ENCODE assay signal across 9 cellular contexts in the genomic region with DNA sequence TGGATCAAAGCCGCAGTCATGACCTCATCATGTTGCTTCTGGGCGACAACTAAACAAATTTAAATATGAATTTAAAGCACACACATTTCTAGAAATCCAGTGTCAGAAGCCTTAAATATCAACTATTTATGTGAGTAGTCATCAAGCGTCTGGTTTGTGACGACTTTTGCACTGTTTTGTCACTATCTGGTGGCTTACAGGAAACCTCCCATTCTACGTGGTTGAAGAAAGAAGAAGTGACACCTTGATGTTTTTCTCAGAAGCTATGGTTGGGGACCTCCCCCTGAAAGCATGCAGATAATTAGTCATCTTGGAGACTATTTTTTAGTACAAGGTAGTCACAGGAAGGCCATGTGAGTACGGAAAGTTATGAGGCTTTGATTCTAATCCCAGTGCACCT. TPM values are rescaled to one million over a fixed set of nuclear protein-coding genes. Genes with fewer than 3 reads are reported as not detected.
DNase-seq lines count a peak whose midpoint lies in the region; ATAC-seq, FAIRE-seq and TF ChIP-seq lines count a peak whose summit lies in the region.
"Had no signal": no experiment of that assay in that cellular context is flagged by ENCODE, and none has a peak within 500 bp of the region (broad histone marks: within the 10 kb centered on the region; RNA-seq: fewer than 3 reads in every experiment).

No MANE protein-coding gene starts in this region.

- H3K9ac ChIP-seq in OCI-LY1 (ENCODE audit: low read length) (no peak overlapping the region; the same call in 1 of the 2 replicates), colonic mucosa (ENCODE audit: low read depth in 2 of 2, low read length in 2 of 2) (no peak overlapping the region)

- H3K4me3 ChIP-seq in OCI-LY1 (ENCODE audit: low read depth, low read length, poor library complexity, severe bottlenecking) (no peak overlapping the region), colonic mucosa (no peak overlapping the region)

- no peak for TF ChIP-seq CTCF in OCI-LY1 (IDR thresholded peaks at IDR 0.05; ENCODE audit: low read length)
- TF ChIP-seq CTCF in colonic mucosa (IDR thresholded peaks at IDR 0.05): no peak

- H3K27me3 ChIP-seq in OCI-LY1 (ENCODE audit: insufficient read depth, low read length) (no peaks in the 10 kb centered on the region), colonic mucosa (no peaks in the 10 kb centered on the region)

- H3F3A ChIP-seq in OCI-LY1 (ENCODE audit: insufficient read depth, low read length): no peaks in the 10 kb centered on the region

- H3K27ac ChIP-seq in OCI-LY1 (ENCODE audit: low read depth, low read length, poor library complexity, severe bottlenecking) (peak overlapping the region; percentile 72), colonic mucosa (peak overlapping the region; percentile 26)

- H2AFZ ChIP-seq in OCI-LY1 (ENCODE audit: low read length): no peak overlapping the region

- H3K4me2 ChIP-seq in OCI-LY1 (ENCODE audit: low read length): peak overlapping the region; percentile 36

- H3K4me1 ChIP-seq in OCI-LY1 (ENCODE audit: insufficient read depth, low read length, severe bottlenecking) (peaks cover 48% of the 10 kb centered on the region), colonic mucosa (peaks cover 5% of the 10 kb centered on the region)

- peak; percentile 62 for DNase-seq in GM18507 (ENCODE audit: extremely low spot score, insufficient read length, low read depth)
- no peak for DNase-seq in colonic mucosa
- DNase-seq in kidney tubule cell (ENCODE audit: low spot score): no peak
- DNase-seq in frontal cortex (ENCODE audit: low spot score in 2 of 2): no peak
- DNase-seq in C1 segment of cervical spinal cord (lab: John Stamatoyannopoulos, UW): no peak
- DNase-seq in HT-29 (ENCODE audit: low spot score): no peak

- H3K9me3 ChIP-seq in OCI-LY1 (ENCODE audit: low read length): no peaks in the 10 kb centered on the region
- no peaks in the 10 kb centered on the region for H3K9me3 ChIP-seq in colonic mucosa

- no peaks in the 10 kb centered on the region for H3K9me2 ChIP-seq in OCI-LY1 (ENCODE audit: low read depth, low read length)

- H3K36me3 ChIP-seq in OCI-LY1 (ENCODE audit: insufficient read depth, low read length): no peaks in the 10 kb centered on the region
- H3K36me3 ChIP-seq in colonic mucosa: no peaks in the 10 kb centered on the region

- H4K20me1 ChIP-seq in OCI-LY1 (ENCODE audit: insufficient read depth, low read length): no peaks in the 10 kb centered on the region

- FAIRE-seq in GM18507 (lab: Jason Lieb, UNC) (peak; percentile 90), frontal cortex (lab: Jason Lieb, UNC) (no peak)

- intact Hi-C loops in colonic mucosa (cut with DNase I): loop anchor here (10.0 kb wide), 1 partner anchor 50 kb away; no protein-coding TSS in a partner anchor

- no peaks in the 10 kb centered on the region for H3K79me2 ChIP-seq in OCI-LY1 (ENCODE audit: insufficient read depth, low read length)

- peak; percentile 99 for ATAC-seq in HG02610 (IDR thresholded peaks at IDR 0.05; ENCODE audit: unreplicated experiment)

RNA-seq across cellular contexts. Expression of a gene that starts 58.5 kb away (rescaled TPM):
- 10 to 100 TPM; 40.7 to 58.5 TPM for total RNA-seq in colonic mucosa
- total RNA-seq in frontal cortex: 4.9 TPM
- total RNA-seq in HT-29 (2014; rRNA removed; shearing (Covaris generic)): 0.05 and 0.13 TPM in 2 replicates
- total RNA-seq: myocyte had no signal
